8 cellular contexts compared by ENCODE assay signal in genomic region chr15:63189955-63190691, GRCh38. TPM values are rescaled to one million over a fixed set of nuclear protein-coding genes. Genes with fewer than 3 reads are reported as not detected.
A peak's percentile ranks its signal among the peaks of the same experiment; 100 is the strongest.
DNase-seq lines count a peak whose midpoint lies in the region; ATAC-seq and TF ChIP-seq lines count a peak whose summit lies in the region.

No MANE protein-coding gene starts in this region.

- H3K36me3 ChIP-seq in gastrocnemius medialis: no peaks in the 10 kb centered on the region

- DNase-seq in activated naive CD4-positive, alpha-beta T cell (lab: John Stamatoyannopoulos, UW): no peak
- peak; percentile 19 for DNase-seq in fibroblast of the aortic adventitia (ENCODE audit: low read depth)
- DNase-seq in gastrocnemius medialis: no peak
- no peak for DNase-seq in DMS53 treated with DMSO at 0.1 percent for 48 hours (lab: John Stamatoyannopoulos, UW; ENCODE audit: unreplicated experiment)
- DNase-seq in left colon: no peak

- no peaks in the 10 kb centered on the region for H3K27me3 Mint-ChIP-seq in activated naive CD4-positive, alpha-beta T cell treated with anti-CD3 and anti-CD28 coated beads, Interleukin-2, amount 50 U/mL, for 24 hours
- H3K27me3 Mint-ChIP-seq in T-helper 1 cell treated with Interleukin-12 subunit alpha and Interleukin-12 subunit beta and Interleukin-4 antibody, amounts not matched to agents 30 μg/mL and 1 μg/mL, for 36 hours (ENCODE audit: low read depth): peaks cover 13% of the 10 kb centered on the region

- peaks cover 7 to 35% of the 10 kb centered on the region in 2 donors for H3K4me1 ChIP-seq in gastrocnemius medialis

- in situ Hi-C loops in gastrocnemius medialis (cut with MboI; ENCODE audit: low sequenced_read_pairs in 4 of 4): loop anchor here in 1 of 4 donors (5.0 kb wide), 1 partner anchor 42 kb away; no protein-coding TSS in a partner anchor

- no peaks in the 10 kb centered on the region for H3K9me3 ChIP-seq in gastrocnemius medialis

- peak overlapping the region; percentile 92 for H3K4me3 ChIP-seq in fibroblast of the aortic adventitia (ENCODE audit: low read depth, low read length)
- peak overlapping the region; percentile 68 to 99 (median 83) for H3K4me3 ChIP-seq in gastrocnemius medialis

- H3K9me3 Mint-ChIP-seq in activated naive CD4-positive, alpha-beta T cell treated with anti-CD3 and anti-CD28 coated beads, Interleukin-2, amount 50 U/mL, for 24 hours: no peaks in the 10 kb centered on the region
- no peaks in the 10 kb centered on the region for H3K9me3 Mint-ChIP-seq in T-helper 1 cell treated with Interleukin-12 subunit alpha and Interleukin-12 subunit beta and Interleukin-4 antibody, amounts not matched to agents 30 μg/mL and 1 μg/mL, for 36 hours

- TF ChIP-seq CTCF in fibroblast of the aortic adventitia (IDR thresholded peaks at IDR 0.05; ENCODE audit: insufficient read depth, low read length): no peak
- TF ChIP-seq CTCF in gastrocnemius medialis (IDR thresholded peaks at IDR 0.05 in 4 of 5, conservative IDR thresholded peaks at IDR 0.05 in 1 of 5): no peak

- H3K4me1 Mint-ChIP-seq in activated naive CD4-positive, alpha-beta T cell treated with anti-CD3 and anti-CD28 coated beads, Interleukin-2, amount 50 U/mL, for 24 hours: peaks cover 39% of the 10 kb centered on the region
- H3K4me1 Mint-ChIP-seq in T-helper 1 cell treated with Interleukin-12 subunit alpha and Interleukin-12 subunit beta and Interleukin-4 antibody, amounts not matched to agents 30 μg/mL and 1 μg/mL, for 36 hours (ENCODE audit: low read depth): peaks cover 52% of the 10 kb centered on the region

- H3K36me3 Mint-ChIP-seq in activated naive CD4-positive, alpha-beta T cell treated with anti-CD3 and anti-CD28 coated beads, Interleukin-2, amount 50 U/mL, for 24 hours: peaks cover 23% of the 10 kb centered on the region
- H3K36me3 Mint-ChIP-seq in T-helper 1 cell treated with Interleukin-12 subunit alpha and Interleukin-12 subunit beta and Interleukin-4 antibody, amounts not matched to agents 30 μg/mL and 1 μg/mL, for 36 hours (ENCODE audit: low read depth): peaks cover 11% of the 10 kb centered on the region

- peak overlapping the region; percentile 96 for H3K4me3 Mint-ChIP-seq in activated naive CD4-positive, alpha-beta T cell treated with anti-CD3 and anti-CD28 coated beads, Interleukin-2, amount 50 U/mL, for 24 hours
- peak overlapping the region; percentile 95 for H3K4me3 Mint-ChIP-seq in T-helper 1 cell treated with Interleukin-12 subunit alpha and Interleukin-12 subunit beta and Interleukin-4 antibody, amounts not matched to agents 30 μg/mL and 1 μg/mL, for 36 hours

- H3K27ac ChIP-seq in gastrocnemius medialis: peak overlapping the region; percentile 76 to 95 (median 84)

- H3K27me3 ChIP-seq in gastrocnemius medialis: no peaks in the 10 kb centered on the region

- ATAC-seq in gastrocnemius medialis (peak in 1 of 2 donors; percentile 4), GM18520 (IDR thresholded peaks at IDR 0.05; ENCODE audit: unreplicated experiment) (no peak), left colon (no peak)

- peak overlapping the region; percentile 95 for H3K27ac Mint-ChIP-seq in activated naive CD4-positive, alpha-beta T cell treated with anti-CD3 and anti-CD28 coated beads, Interleukin-2, amount 50 U/mL, for 24 hours
- peak overlapping the region; percentile 85 for H3K27ac Mint-ChIP-seq in T-helper 1 cell treated with Interleukin-12 subunit alpha and Interleukin-12 subunit beta and Interleukin-4 antibody, amounts not matched to agents 30 μg/mL and 1 μg/mL, for 36 hours

- TF ChIP-seq POLR2A in gastrocnemius medialis (IDR thresholded peaks at IDR 0.05): no peak

- intact Hi-C loops in gastrocnemius medialis (cut with DNase I; ENCODE audit: low total_unique reads): loop anchor here (1.0 to 5.0 kb wide), 6 partner anchors 17 to 141 kb away; partner anchors contain the start of genes APH1B and RPS27L
- intact Hi-C loops in left colon (cut with DNase I, micrococcal nuclease): no loop called here

RNA-seq across cellular contexts. Expression of gene RAB8B, which starts 0.7 kb away (rescaled TPM):
- total RNA-seq in fibroblast of the aortic adventitia (ENCODE audit: low replicate concordance) (25.3 and 84.1 TPM in 2 replicates), gastrocnemius medialis (10 to 100 TPM in 2 of 4 donors, 1 to 10 TPM in 2; 7.2 to 33.4 (median 14.3) TPM), left colon (10 to 100 TPM; 11.3 to 14.2 TPM)

RNA-seq across cellular contexts. Expression of gene RPS27L, which starts 32.8 kb away (rescaled TPM):
- total RNA-seq in fibroblast of the aortic adventitia (ENCODE audit: low replicate concordance) (92.0 and 193 TPM in 2 replicates), gastrocnemius medialis (100 to 1,000 TPM in 1 of 4 donors, 10 to 100 TPM in 3; 53.0 to 145 (median 78.0) TPM), left colon (100 to 1,000 TPM; 173 to 239 TPM)
